8 cellular contexts compared by ENCODE assay signal in genomic region chr2:68714866-68715265, GRCh38. TPM values are rescaled to one million over a fixed set of nuclear protein-coding genes. Genes with fewer than 3 reads are reported as not detected.
DNase-seq lines count a peak whose midpoint lies in the region; ATAC-seq and TF ChIP-seq lines count a peak whose summit lies in the region.

No MANE protein-coding gene starts in this region.

- in situ Hi-C loops in G401 (cut with HindIII; ENCODE audit: low sequenced_read_pairs): no loop called here

- H3K4me3 ChIP-seq in GM06990 (replicated peaks; ENCODE audit: low read depth, low read length): peak overlapping the region; percentile 42
- peak overlapping the region in 1 of 2 donors; percentile 4 for H3K4me3 ChIP-seq in mucosa of rectum (ENCODE audit: low read length in 2 of 2)

- peaks cover 78% of the 10 kb centered on the region for H3K4me1 Mint-ChIP-seq in activated CD4-positive, alpha-beta memory T cell treated with anti-CD3 and anti-CD28 coated beads for 36 hours (ENCODE audit: low read depth)
- H3K4me1 Mint-ChIP-seq in progenitor cell of endocrine pancreas (ENCODE audit: low read depth): no peaks in the 10 kb centered on the region

- POLR2A ChIA-PET in activated CD4-positive, alpha-beta memory T cell treated with anti-CD3 and anti-CD28 coated beads for 36 hours (lab: Charles Lee): interaction anchor here (1.0 to 1.9 kb wide), 2 partner anchors 23 to 25 kb away, joined by 4 read pairs; no protein-coding TSS in a partner anchor

- CTCF ChIA-PET in activated CD4-positive, alpha-beta memory T cell treated with anti-CD3 and anti-CD28 coated beads for 36 hours (lab: Charles Lee): interaction anchor here (0.6 to 2.6 kb wide), 9 partner anchors 19 to 253 kb away, joined by 3 to 14 read pairs (median 6); partner anchors contain the start of genes ARHGAP25 and FBXO48

- H3K27me3 ChIP-seq in GM06990 (replicated peaks; ENCODE audit: control insufficient read depth, insufficient read depth, low read length): no peaks in the 10 kb centered on the region
- H3K27me3 ChIP-seq in mucosa of rectum (ENCODE audit: control insufficient read depth in 2 of 2, insufficient read depth in 2 of 2, low read length in 2 of 2): no peaks in the 10 kb centered on the region

- DNase-seq in GM06990 (ENCODE audit: extremely low read depth, insufficient read length) (peak; percentile 53), progenitor cell of endocrine pancreas (ENCODE audit: low spot score, unreplicated experiment) (no peak), G401 (ENCODE audit: low spot score) (no peak), middle frontal gyrus (ENCODE audit: extremely low spot score, low spot score) (no peak)
- DNase-seq in activated CD4-positive, alpha-beta memory T cell treated with anti-CD3 and anti-CD28 coated beads for 36 hours: peak; percentile 80

- H3K36me3 ChIP-seq in GM06990 (ENCODE audit: control insufficient read depth, insufficient read depth, low read length) (no peaks in the 10 kb centered on the region), mucosa of rectum (ENCODE audit: control insufficient read depth in 2 of 2, insufficient read depth in 2 of 2, low read length in 2 of 2) (no peaks in the 10 kb centered on the region)

- no peaks in the 10 kb centered on the region for H3K27me3 Mint-ChIP-seq in activated CD4-positive, alpha-beta memory T cell treated with anti-CD3 and anti-CD28 coated beads for 36 hours
- no peaks in the 10 kb centered on the region for H3K27me3 Mint-ChIP-seq in progenitor cell of endocrine pancreas

- ATAC-seq in GM21360 (IDR thresholded peaks at IDR 0.05; ENCODE audit: unreplicated experiment) (peak; percentile 75), HG03457 (IDR thresholded peaks at IDR 0.05; ENCODE audit: unreplicated experiment) (peak; percentile 63)

- peak overlapping the region; percentile 39 to 43 for H3K27ac ChIP-seq in mucosa of rectum (ENCODE audit: low read depth in 2 of 2, low read length in 2 of 2)

- H3K4me3 Mint-ChIP-seq in activated CD4-positive, alpha-beta memory T cell treated with anti-CD3 and anti-CD28 coated beads for 36 hours: no peak overlapping the region
- no peak overlapping the region for H3K4me3 Mint-ChIP-seq in progenitor cell of endocrine pancreas (ENCODE audit: low read depth)

- TF ChIP-seq CTCF in GM06990 (IDR thresholded peaks at IDR 0.05; ENCODE audit: insufficient read depth, low read length, poor library complexity, severe bottlenecking) (no peak), progenitor cell of endocrine pancreas (IDR thresholded peaks at IDR 0.05; ENCODE audit: unreplicated experiment) (no peak)

- H3K9ac ChIP-seq in mucosa of rectum (ENCODE audit: low read depth in 1 of 2, low read length in 2 of 2): no peak overlapping the region

- H3K4me1 ChIP-seq in mucosa of rectum (ENCODE audit: control insufficient read depth in 2 of 2, insufficient read depth in 2 of 2, low read length in 2 of 2): peaks cover 0 to 7% of the 10 kb centered on the region in 2 donors

- H3K36me3 Mint-ChIP-seq in activated CD4-positive, alpha-beta memory T cell treated with anti-CD3 and anti-CD28 coated beads for 36 hours: no peaks in the 10 kb centered on the region
- H3K36me3 Mint-ChIP-seq in progenitor cell of endocrine pancreas (ENCODE audit: insufficient read depth): no peaks in the 10 kb centered on the region

- H3K27ac Mint-ChIP-seq in activated CD4-positive, alpha-beta memory T cell treated with anti-CD3 and anti-CD28 coated beads for 36 hours: peak overlapping the region; percentile 80
- no peak overlapping the region for H3K27ac Mint-ChIP-seq in progenitor cell of endocrine pancreas

- no peaks in the 10 kb centered on the region for H3K9me3 Mint-ChIP-seq in activated CD4-positive, alpha-beta memory T cell treated with anti-CD3 and anti-CD28 coated beads for 36 hours
- no peaks in the 10 kb centered on the region for H3K9me3 Mint-ChIP-seq in progenitor cell of endocrine pancreas (ENCODE audit: low read depth)

- no peaks in the 10 kb centered on the region for H3K9me3 ChIP-seq in mucosa of rectum (ENCODE audit: control insufficient read depth in 2 of 2, low read length in 2 of 2)

- intact Hi-C loops in activated CD4-positive, alpha-beta memory T cell treated with anti-CD3 and anti-CD28 coated beads for 36 hours (cut with micrococcal nuclease): loop anchor here (1.0 to 10.0 kb wide), 4 partner anchors 198 to 460 kb away; partner anchors contain the start of gene PPP3R1

RNA-seq across cellular contexts. Expression of gene ARHGAP25, which starts 19.7 kb away (rescaled TPM):
- total RNA-seq in activated CD4-positive, alpha-beta memory T cell treated with anti-CD3 and anti-CD28 coated beads for 36 hours: 10 to 100 TPM; 79.8 to 87.7 TPM
- 1.3 and 1.8 TPM in 2 replicates for total RNA-seq in progenitor cell of endocrine pancreas
- total RNA-seq in G401 (2014; rRNA removed; shearing (Covaris generic)): not detected in 2 replicates

Comparison
In these comparisons a context has a peak if more than half of its experiments do, and no peak if none do; other contexts are left out.
1. DNase-seq: peak in GM06990 (single experiment) and activated CD4-positive, alpha-beta memory T cell treated with anti-CD3 and anti-CD28 coated beads for 36 hours (single experiment); none in progenitor cell of endocrine pancreas (single experiment), G401 (single experiment) and middle frontal gyrus (single experiment).
2. RNA of gene ARHGAP25, which starts 19.7 kb away (total RNA-seq): 79.8 to 87.7 TPM in activated CD4-positive, alpha-beta memory T cell treated with anti-CD3 and anti-CD28 coated beads for 36 hours; 1.3 to 1.8 TPM in progenitor cell of endocrine pancreas and not detected in G401; every median in the first group is over 10 times any median in the second.